Comparison of ENCODE assay signal across 16 cellular contexts in the genomic region with DNA sequence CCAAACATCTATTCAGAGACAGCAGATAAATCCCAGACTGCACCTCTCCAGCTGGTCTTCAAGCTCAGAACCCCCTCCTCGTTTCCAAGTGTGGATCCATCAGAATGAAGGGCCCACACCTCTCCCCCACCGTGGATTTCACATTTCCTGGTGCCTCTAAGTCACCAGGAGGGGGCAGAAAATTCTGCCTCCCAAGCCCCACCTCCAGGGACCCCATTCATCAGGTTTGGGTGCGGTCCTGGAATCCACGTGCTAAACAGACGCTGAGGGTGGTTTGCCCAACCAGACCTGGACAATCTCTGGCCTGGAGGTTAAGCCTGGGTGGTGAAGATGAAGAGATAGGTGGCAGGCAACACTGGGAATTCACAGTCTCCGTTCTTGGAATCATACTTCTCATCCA.
DNase-seq lines count a peak whose midpoint lies in the region; ATAC-seq and TF ChIP-seq lines count a peak whose summit lies in the region.
"Had no signal": no experiment of that assay in that cellular context is flagged by ENCODE, and none has a peak within 500 bp of the region (broad histone marks: within the 10 kb centered on the region; RNA-seq: fewer than 3 reads in every experiment).

No MANE protein-coding gene starts in this region.

- H3K27ac ChIP-seq in A673 (ENCODE audit: low read depth, low read length, poor library complexity, severe bottlenecking), result no peak overlapping the region
- no peak overlapping the region for H3K27ac ChIP-seq in HCT116 (ENCODE audit: low read depth, low read length)
- peak overlapping the region; percentile 10 for H3K27ac ChIP-seq in angular gyrus (ENCODE audit: low read depth, low read length)
- H3K27ac ChIP-seq in mesenchymal stem cell (ENCODE audit: low read length, poor library complexity, severe bottlenecking), result no peak overlapping the region
- H3K27ac ChIP-seq: cardiac muscle cell, coronary artery, KMS-11, left lung, neutrophil, prostate gland, thoracic aorta had no signal

- no peak overlapping the region for H4K91ac ChIP-seq in mesenchymal stem cell (ENCODE audit: low read length)

- no peak overlapping the region for H2BK12ac ChIP-seq in mesenchymal stem cell (ENCODE audit: low read length in 2 of 2)

- H3K14ac ChIP-seq in mesenchymal stem cell (ENCODE audit: low read length in 2 of 2), result no peak overlapping the region

- peak overlapping the region; percentile 42; the same call in 1 of the 2 replicates for H3K9ac ChIP-seq in HCT116 (ENCODE audit: low read length)
- peak overlapping the region; percentile 75 for H3K9ac ChIP-seq in mesenchymal stem cell (ENCODE audit: low read length)
- H3K9ac ChIP-seq: KMS-11 had no signal

- POLR2A ChIA-PET in A673 (lab: Charles Lee; ENCODE audit: low non-redundant PET) (no interaction called here), HCT116 (lab: Charles Lee) (no interaction called here)

- RAD21 ChIA-PET in HCT116 (lab: Charles Lee; ENCODE audit: low non-redundant PET in 1 of 2, low total read pairs in 2 of 2, uncharacterized antibody in 2 of 2, unreplicated experiment in 2 of 2), result interaction anchor here in 1 of 2 experiments (1.2 kb wide), 1 partner anchor 753 kb away, joined by 3 read pairs; no protein-coding TSS in a partner anchor

- H3K4ac ChIP-seq in mesenchymal stem cell (ENCODE audit: low read depth in 1 of 2, low read length in 2 of 2), result no peak overlapping the region

- H3K23ac ChIP-seq in mesenchymal stem cell (ENCODE audit: low read length in 2 of 2), result no peak overlapping the region

- no peak for TF ChIP-seq RAD21 in HCT116 (IDR thresholded peaks at IDR 0.05; ENCODE audit: low read depth)

- H2BK120ac ChIP-seq in mesenchymal stem cell (ENCODE audit: low read depth, low read length), result no peak overlapping the region

- CTCF ChIA-PET in A673 (lab: Charles Lee) (no interaction called here), HCT116 (lab: Charles Lee) (interaction anchor here (0.7 to 1.5 kb wide), 7 partner anchors 36 to 959 kb away, joined by 3 to 5 read pairs (median 4); no protein-coding TSS in a partner anchor)

- DNase-seq in A673 (ENCODE audit: low spot score) (no peak), HCT116 (ENCODE audit: low read depth, low spot score) (no peak), mesenchymal stem cell (no peak), Right ventricle myocardium superior (no peak), NCI-H2029 treated with DMSO at 0.1 percent for 48 hours (lab: John Stamatoyannopoulos, UW) (no peak)
- no peak for DNase-seq in NK-92 treated with Interleukin-12 subunit alpha and Interleukin-12 subunit beta, amount 100 ng/mL, for 24 hours (lab: John Stamatoyannopoulos, UW)
- DNase-seq: GF-D8 had no signal

- H3K27me3 ChIP-seq in A673 (replicated peaks; ENCODE audit: insufficient read depth, low read depth, low read length, poor library complexity) (no peaks in the 10 kb centered on the region), HCT116 (ENCODE audit: insufficient read depth, low read length) (no peaks in the 10 kb centered on the region), mesenchymal stem cell (ENCODE audit: control insufficient read depth in 1 of 2, insufficient read depth in 1 of 2, low read length in 2 of 2) (peaks cover 0 to 15% of the 10 kb centered on the region in 2 experiments)
- H3K27me3 ChIP-seq: cardiac muscle cell had no signal

- H3K79me1 ChIP-seq in mesenchymal stem cell (replicated peaks; ENCODE audit: low read length, poor library complexity, severe bottlenecking), result no peaks in the 10 kb centered on the region

- no peaks in the 10 kb centered on the region for H3K9me2 ChIP-seq in HCT116 (ENCODE audit: insufficient read depth)

- peak; percentile 28; the same call in 1 of the 2 replicates for TF ChIP-seq CTCF in A673 (conservative IDR thresholded peaks at IDR 0.05; ENCODE audit: low read depth, low read length)
- TF ChIP-seq CTCF in HCT116 (IDR thresholded peaks at IDR 0.05 in 2 of 3, conservative IDR thresholded peaks at IDR 0.05 in 1 of 3; ENCODE audit: borderline replicate concordance in 1 of 3, insufficient read depth in 1 of 3, low read depth in 2 of 3, low read length in 2 of 3), result peak in 1 of 3 experiments; percentile 30; a peak in 2 of 6 replicates

- H2BK5ac ChIP-seq in mesenchymal stem cell (ENCODE audit: low read depth, low read length, poor library complexity, severe bottlenecking), result no peak overlapping the region

- no peak overlapping the region for H3K18ac ChIP-seq in mesenchymal stem cell (ENCODE audit: low read depth in 1 of 2, low read length in 2 of 2)

- H3K4me3 ChIP-seq in A673 (ENCODE audit: low read depth, low read length, poor library complexity, severe bottlenecking), result no peak overlapping the region
- H3K4me3 ChIP-seq in HCT116 (replicated peaks in 1 of 2; ENCODE audit: low read depth in 1 of 2, low read length in 2 of 2), result peak overlapping the region; percentile 27 to 48; a peak in 2 of 4 replicates
- no peak overlapping the region for H3K4me3 ChIP-seq in mesenchymal stem cell (ENCODE audit: insufficient read depth in 1 of 2, low read depth in 1 of 2, low read length in 2 of 2)
- H3K4me3 ChIP-seq: cardiac muscle cell, left lung, prostate gland had no signal

- BruUV-seq in A673 (replicated peaks; lab: Mats Ljungman, UMichigan), result no TSS peak
- no TSS peak for BruUV-seq in HCT116 (replicated peaks; lab: Mats Ljungman, UMichigan)

- H2AK5ac ChIP-seq in mesenchymal stem cell (ENCODE audit: low read length, severe bottlenecking), result no peak overlapping the region

- TF ChIP-seq POLR2A in HCT116 (IDR thresholded peaks at IDR 0.05; ENCODE audit: borderline replicate concordance, extremely low read depth, insufficient read depth, insufficient read length), result no peak
- TF ChIP-seq POLR2A in GM18505 (IDR thresholded peaks at IDR 0.05; ENCODE audit: borderline replicate concordance, extremely low read depth, insufficient read depth, insufficient read length), result no peak

- peak overlapping the region; percentile 3 for H2BK15ac ChIP-seq in mesenchymal stem cell (ENCODE audit: low read depth, poor library complexity, severe bottlenecking)

- no peaks in the 10 kb centered on the region for H3K36me3 ChIP-seq in A673 (ENCODE audit: insufficient read depth, low read length, poor library complexity, severe bottlenecking)
- H3K36me3 ChIP-seq in HCT116 (ENCODE audit: control insufficient read depth in 1 of 2, insufficient read depth in 2 of 2, low read length in 2 of 2), result no peaks in the 10 kb centered on the region
- H3K36me3 ChIP-seq in mesenchymal stem cell (ENCODE audit: control insufficient read depth in 1 of 2, insufficient read depth in 2 of 2, low read depth in 1 of 2, low read length in 2 of 2), result no peaks in the 10 kb centered on the region
- H3K36me3 ChIP-seq: cardiac muscle cell, left lung, neutrophil, prostate gland, thoracic aorta had no signal

- 89% methylated on average over 6 of the region's 6 CpGs for WGBS in mesenchymal stem cell

- H3K4me2 ChIP-seq in HCT116 (ENCODE audit: low read length) (peak overlapping the region; percentile 73), mesenchymal stem cell (ENCODE audit: low read length, poor library complexity, severe bottlenecking) (no peak overlapping the region)
- H3K4me2 ChIP-seq: KMS-11 had no signal

- H3K4me1 ChIP-seq in A673 (ENCODE audit: insufficient read depth, low read length, poor library complexity, severe bottlenecking) (no peaks in the 10 kb centered on the region), HCT116 (ENCODE audit: control insufficient read depth in 1 of 2, insufficient read depth in 2 of 2, low read length in 2 of 2) (peaks cover 0 to 13% of the 10 kb centered on the region in 2 experiments; a peak in 3 of 4 replicates), mesenchymal stem cell (ENCODE audit: control insufficient read depth, insufficient read depth, low read depth, low read length) (peaks cover 3% of the 10 kb centered on the region)

- H3K79me2 ChIP-seq in HCT116 (ENCODE audit: insufficient read depth, low read length), result no peaks in the 10 kb centered on the region

- H4K8ac ChIP-seq in mesenchymal stem cell (ENCODE audit: low read length), result no peak overlapping the region

- no peaks in the 10 kb centered on the region for H4K20me1 ChIP-seq in HCT116 (ENCODE audit: insufficient read depth)

- H3K9me3 ChIP-seq in A673 (ENCODE audit: low read depth, low read length, poor library complexity, severe bottlenecking), result no peaks in the 10 kb centered on the region
- no peaks in the 10 kb centered on the region for H3K9me3 ChIP-seq in HCT116 (ENCODE audit: control insufficient read depth in 1 of 2, insufficient read depth in 1 of 2, low read depth in 1 of 2, low read length in 2 of 2)
- H3K9me3 ChIP-seq in mesenchymal stem cell (ENCODE audit: control insufficient read depth, low read length), result no peaks in the 10 kb centered on the region
- H3K9me3 ChIP-seq: left lung, neutrophil, prostate gland, thoracic aorta had no signal

- H2AFZ ChIP-seq in HCT116 (ENCODE audit: low read depth, low read length, poor library complexity, severe bottlenecking) (peak overlapping the region; percentile 100), mesenchymal stem cell (ENCODE audit: low read depth, low read length) (no peak overlapping the region)

- intact Hi-C loops in A673 (cut with micrococcal nuclease; ENCODE audit: unreplicated experiment) (loop anchor here (1.0 to 5.0 kb wide), 3 partner anchors 665 to 944 kb away; no protein-coding TSS in a partner anchor), HCT116 (cut with micrococcal nuclease) (loop anchor here (1.0 to 10.0 kb wide), 8 partner anchors 221 to 1761 kb away; no protein-coding TSS in a partner anchor), Right ventricle myocardium superior (cut with DNase I) (loop anchor here (10.0 kb wide), 1 partner anchor 791 kb away; no protein-coding TSS in a partner anchor)

- peak; percentile 8; the same call in 1 of the 2 replicates for ATAC-seq in HCT116
- no peak for ATAC-seq in Right ventricle myocardium superior (ENCODE audit: poor library complexity)
- no peak for ATAC-seq in GM18505 (IDR thresholded peaks at IDR 0.05; ENCODE audit: unreplicated experiment)

TF ChIP-seq in HCT116, 20 proteins besides CTCF, POLR2A, EP300 and RAD21 (continues in another document):
- TF ChIP-seq ZFX (IDR thresholded peaks at IDR 0.05) (no peak), SIN3A (IDR thresholded peaks at IDR 0.05; ENCODE audit: low read depth) (no peak), ZNF274 (IDR thresholded peaks at IDR 0.05; ENCODE audit: low read depth, low read length) (no peak), SRF (IDR thresholded peaks at IDR 0.05; ENCODE audit: low read depth) (no peak), CEBPB (IDR thresholded peaks at IDR 0.05; ENCODE audit: low read depth) (no peak), FOSL1 (IDR thresholded peaks at IDR 0.05; ENCODE audit: low read depth) (no peak), ELF1 (IDR thresholded peaks at IDR 0.05; ENCODE audit: borderline replicate concordance, low read depth) (no peak), TCF7L2 (IDR thresholded peaks at IDR 0.05; ENCODE audit: borderline replicate concordance, extremely low read depth, insufficient read depth, insufficient read length) (no peak)
- TF ChIP-seq, protein P1, sequence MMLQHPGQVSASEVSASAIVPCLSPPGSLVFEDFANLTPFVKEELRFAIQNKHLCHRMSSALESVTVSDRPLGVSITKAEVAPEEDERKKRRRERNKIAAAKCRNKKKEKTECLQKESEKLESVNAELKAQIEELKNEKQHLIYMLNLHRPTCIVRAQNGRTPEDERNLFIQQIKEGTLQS (IDR thresholded peaks at IDR 0.05), result no peak

Comparison
In these comparisons a context has a peak if more than half of its experiments do, and no peak if none do; other contexts are left out.
1. H3K4me3 ChIP-seq: peak in HCT116 (2 of 2); none in A673 (single experiment) and mesenchymal stem cell (0 of 2).